In genomic region chr17:19361326-19361725, GRCh38 we compare ENCODE assay signal across 12 cellular contexts. TPM values are rescaled to one million over a fixed set of nuclear protein-coding genes. Genes with fewer than 3 reads are reported as not detected.
DNase-seq lines count a peak whose midpoint lies in the region; ATAC-seq and TF ChIP-seq lines count a peak whose summit lies in the region.
"Had no signal": no experiment of that assay in that cellular context is flagged by ENCODE, and none has a peak within 500 bp of the region (broad histone marks: within the 10 kb centered on the region; RNA-seq: fewer than 3 reads in every experiment).

No MANE protein-coding gene starts in this region.

- TF ChIP-seq CTCF in SK-N-SH (IDR thresholded peaks at IDR 0.05): no peak
- no peak for TF ChIP-seq CTCF in OCI-LY7 (conservative IDR thresholded peaks at IDR 0.05; ENCODE audit: low read length)
- no peak for TF ChIP-seq CTCF in progenitor cell of endocrine pancreas (IDR thresholded peaks at IDR 0.05; ENCODE audit: unreplicated experiment)

- 70% methylated on average over 6 of the region's 6 CpGs for WGBS in SK-N-SH (ENCODE audit: low lambda C conversion rate)

- peaks cover 10% of the 10 kb centered on the region for H3K4me1 Mint-ChIP-seq in progenitor cell of endocrine pancreas (ENCODE audit: low read depth)

- H3K9me2 ChIP-seq in SK-N-SH: no peaks in the 10 kb centered on the region
- no peaks in the 10 kb centered on the region for H3K9me2 ChIP-seq in OCI-LY7 (ENCODE audit: insufficient read depth, low read length)

- H3K4me3 ChIP-seq in SK-N-SH (ENCODE audit: low read depth in 2 of 2, low read length in 1 of 2) (no peak overlapping the region; a peak in 2 of 4 replicates), OCI-LY7 (ENCODE audit: low read depth, low read length, poor library complexity, severe bottlenecking) (no peak overlapping the region), endocrine pancreas (ENCODE audit: control insufficient read depth, insufficient read depth, low read length) (peak overlapping the region; percentile 60)

- H2AFZ ChIP-seq in SK-N-SH (ENCODE audit: low read depth) (no peak overlapping the region), OCI-LY7 (ENCODE audit: low read length) (no peak overlapping the region)

- H3K79me2 ChIP-seq in SK-N-SH (ENCODE audit: insufficient read depth) (peaks cover 8% of the 10 kb centered on the region), OCI-LY7 (ENCODE audit: insufficient read depth, low read depth, low read length) (peaks cover 3% of the 10 kb centered on the region; the same call in 1 of the 2 replicates)

- H3K27ac Mint-ChIP-seq in progenitor cell of endocrine pancreas: no peak overlapping the region

- H3K9ac ChIP-seq in SK-N-SH: peak overlapping the region; percentile 82; the same call in 1 of the 2 replicates
- peak overlapping the region; percentile 36 for H3K9ac ChIP-seq in endocrine pancreas (ENCODE audit: control insufficient read depth, insufficient read depth, low read length)

- DNase-seq in SK-N-SH: no peak
- DNase-seq in OCI-LY7 (ENCODE audit: low spot score): no peak
- DNase-seq in progenitor cell of endocrine pancreas (ENCODE audit: low spot score, unreplicated experiment): no peak
- no peak for DNase-seq in KBM-7
- no peak for DNase-seq in retina
- no peak for DNase-seq in ACHN
- DNase-seq: GDM1, left ventricle myocardium superior, NCI-H226 had no signal

- H3K27ac ChIP-seq in SK-N-SH (ENCODE audit: low read depth in 2 of 2, low read length in 1 of 2): no peak overlapping the region; a peak in 1 of 4 replicates
- no peak overlapping the region for H3K27ac ChIP-seq in OCI-LY7 (ENCODE audit: low read depth, low read length, poor library complexity, severe bottlenecking)

- peak overlapping the region; percentile 72 for H3K4me3 Mint-ChIP-seq in progenitor cell of endocrine pancreas (ENCODE audit: low read depth)

- TF ChIP-seq EP300 in SK-N-SH (IDR thresholded peaks at IDR 0.05; ENCODE audit: borderline replicate concordance in 1 of 2, low read depth in 1 of 2, low read length in 1 of 2): no peak

- POLR2A ChIA-PET in SK-N-SH (lab: Yijun Ruan, JAX) (no interaction called here), OCI-LY7 (lab: Charles Lee) (no interaction called here)

- in situ Hi-C loops in KBM-7 (cut with MboI; ENCODE audit: low pct_unique_long_range_greater_than_20kb, low sequenced_read_pairs) (loop anchor here (10.0 kb wide), 2 partner anchors 53 to 83 kb away; partner anchors contain the start of gene RNF112), ACHN (cut with HindIII; ENCODE audit: low pct_ligation_motif_present, low pct_unique_long_range_greater_than_20kb, low sequenced_read_pairs) (loop anchor here (25.0 kb wide), 1 partner anchor 101 kb away; no protein-coding TSS in a partner anchor)

- H3K9me3 ChIP-seq in SK-N-SH: no peaks in the 10 kb centered on the region
- no peaks in the 10 kb centered on the region for H3K9me3 ChIP-seq in OCI-LY7 (ENCODE audit: low read length)
- H3K9me3 ChIP-seq in endocrine pancreas (ENCODE audit: control insufficient read depth, low read length): no peaks in the 10 kb centered on the region
- H3K9me3 ChIP-seq: right atrium auricular region had no signal

- no peaks in the 10 kb centered on the region for H3K27me3 ChIP-seq in SK-N-SH (ENCODE audit: insufficient read depth)
- H3K27me3 ChIP-seq in endocrine pancreas (ENCODE audit: control insufficient read depth, insufficient read depth, low read length): no peaks in the 10 kb centered on the region
- H3K27me3 ChIP-seq: right atrium auricular region had no signal

- CTCF ChIA-PET in SK-N-SH (lab: Yijun Ruan, JAX): interaction anchor here (1.1 to 12.0 kb wide), 5 partner anchors 19 to 100 kb away, joined by 3 to 305 read pairs (median 20); partner anchors contain the start of gene RNF112
- CTCF ChIA-PET in OCI-LY7 (lab: Charles Lee; ENCODE audit: unreplicated experiment): interaction anchor here (0.6 kb wide), 1 partner anchor 70 kb away, joined by 3 read pairs; no protein-coding TSS in a partner anchor

- no peaks in the 10 kb centered on the region for H4K20me1 ChIP-seq in SK-N-SH (ENCODE audit: insufficient read depth)
- H4K20me1 ChIP-seq in OCI-LY7 (ENCODE audit: insufficient read depth, low read length): no peaks in the 10 kb centered on the region

- no peaks in the 10 kb centered on the region for H3K9me3 Mint-ChIP-seq in progenitor cell of endocrine pancreas (ENCODE audit: low read depth)

- H3K36me3 Mint-ChIP-seq in progenitor cell of endocrine pancreas (ENCODE audit: insufficient read depth): peaks cover 2% of the 10 kb centered on the region

- intact Hi-C loops in OCI-LY7 (cut with micrococcal nuclease; ENCODE audit: unreplicated experiment): loop anchor here (5.0 kb wide), 2 partner anchors 106 to 146 kb away; no protein-coding TSS in a partner anchor

- no peak for TF ChIP-seq RAD21 in SK-N-SH (IDR thresholded peaks at IDR 0.05; ENCODE audit: low read length)

- peaks cover 7% of the 10 kb centered on the region for H3F3A ChIP-seq in SK-N-SH (replicated peaks; ENCODE audit: insufficient read depth)

- ATAC-seq in SK-N-SH treated with all-trans-retinoic acid at 6 μM for 48 hours: no peak

- peak overlapping the region; percentile 85 for H3K4me2 ChIP-seq in SK-N-SH
- H3K4me2 ChIP-seq in OCI-LY7 (ENCODE audit: low read length): peak overlapping the region; percentile 83

- no TSS peak for BruUV-seq in OCI-LY7 (replicated peaks; lab: Mats Ljungman, UMichigan)

- H3K36me3 ChIP-seq in SK-N-SH (replicated peaks in 1 of 2; ENCODE audit: control insufficient read depth in 1 of 2, insufficient read depth in 2 of 2, low read length in 1 of 2): peaks cover 0 to 9% of the 10 kb centered on the region in 2 experiments
- H3K36me3 ChIP-seq in OCI-LY7 (ENCODE audit: insufficient read depth, low read length): no peaks in the 10 kb centered on the region
- peaks cover 3% of the 10 kb centered on the region for H3K36me3 ChIP-seq in endocrine pancreas (ENCODE audit: control insufficient read depth, insufficient read depth, low read length)
- H3K36me3 ChIP-seq: right atrium auricular region had no signal

- H3K4me1 ChIP-seq in SK-N-SH (ENCODE audit: control insufficient read depth in 1 of 2, insufficient read depth in 2 of 2, low read depth in 1 of 2, low read length in 1 of 2) (peaks cover 13 to 32% of the 10 kb centered on the region in 2 experiments; a peak in 2 of 4 replicates), OCI-LY7 (ENCODE audit: insufficient read depth, low read length, poor library complexity, severe bottlenecking) (peaks cover 16% of the 10 kb centered on the region), endocrine pancreas (ENCODE audit: control insufficient read depth, insufficient read depth, low read length) (no peaks in the 10 kb centered on the region)

- peaks cover 3% of the 10 kb centered on the region for H3K27me3 Mint-ChIP-seq in progenitor cell of endocrine pancreas

TF ChIP-seq in SK-N-SH, 30 proteins besides CTCF, POLR2A, EP300 and RAD21 (continues in another document):
- TF ChIP-seq PBX3 (IDR thresholded peaks at IDR 0.05): no peak
- TF ChIP-seq TAF1 (IDR thresholded peaks at IDR 0.05; ENCODE audit: borderline replicate concordance, low read depth, low read length): no peak

TF ChIP-seq in SK-N-SH treated with all-trans-retinoic acid at 6 μM for 48 hours, 23 proteins besides CTCF, POLR2A, EP300 and RAD21:
- no peak for TF ChIP-seq GLIS3 (CRISPR knock-in tag; IDR thresholded peaks at IDR 0.05)

RNA-seq across cellular contexts. Expression of gene B9D1, which starts 1.2 kb away (rescaled TPM):
- 75.0 and 81.6 TPM in 2 replicates for polyA plus RNA-seq in SK-N-SH (2012; rRNA removed)
- 56.1 and 64.8 TPM in 2 replicates for polyA plus RNA-seq in SK-N-SH (2012; cell fraction: cytosol; rRNA removed)
- 81.5 and 92.1 TPM in 2 replicates for polyA plus RNA-seq in SK-N-SH (2012; cell fraction: nucleus; rRNA removed)
- 35.8 and 38.1 TPM in 2 replicates for total RNA-seq in OCI-LY7 (2014; rRNA removed; shearing (Covaris generic))
- total RNA-seq in OCI-LY7 (2022) (21.1 and 24.1 TPM in 2 replicates), progenitor cell of endocrine pancreas (27.3 and 29.9 TPM in 2 replicates)

RNA-seq across cellular contexts. Expression of gene MAPK7, which starts 17.0 kb away (rescaled TPM):
- 10.5 and 19.1 TPM in 2 replicates for polyA plus RNA-seq in SK-N-SH (2012; rRNA removed)
- 8.9 and 14.2 TPM in 2 replicates for polyA plus RNA-seq in SK-N-SH (2012; cell fraction: cytosol; rRNA removed)
- 54.4 and 71.5 TPM in 2 replicates for polyA plus RNA-seq in SK-N-SH (2012; cell fraction: nucleus; rRNA removed)
- total RNA-seq in OCI-LY7 (2014; rRNA removed; shearing (Covaris generic)): 8.1 and 8.2 TPM in 2 replicates
- total RNA-seq in OCI-LY7 (2022) (16.5 and 19.3 TPM in 2 replicates), progenitor cell of endocrine pancreas (39.0 and 41.8 TPM in 2 replicates)

RNA-seq across cellular contexts. Expression of gene MFAP4, which starts 25.7 kb away (rescaled TPM):
- polyA plus RNA-seq in SK-N-SH (2012; rRNA removed): 112 and 120 TPM in 2 replicates
- 98.4 and 115 TPM in 2 replicates for polyA plus RNA-seq in SK-N-SH (2012; cell fraction: cytosol; rRNA removed)
- 99.5 and 101 TPM in 2 replicates for polyA plus RNA-seq in SK-N-SH (2012; cell fraction: nucleus; rRNA removed)
- total RNA-seq in OCI-LY7 (2014; rRNA removed; shearing (Covaris generic)): not detected in 2 replicates
- total RNA-seq in OCI-LY7 (2022) (0.31 and 0.65 TPM in 2 replicates), progenitor cell of endocrine pancreas (2.3 and 2.5 TPM in 2 replicates)

RNA-seq across cellular contexts. Expression of gene RNF112, which starts 49.7 kb away (rescaled TPM):
- 22.6 and 26.9 TPM in 2 replicates for polyA plus RNA-seq in SK-N-SH (2012; rRNA removed)
- 6.7 and 9.2 TPM in 2 replicates for polyA plus RNA-seq in SK-N-SH (2012; cell fraction: cytosol; rRNA removed)
- polyA plus RNA-seq in SK-N-SH (2012; cell fraction: nucleus; rRNA removed): 144 and 163 TPM in 2 replicates
- total RNA-seq in OCI-LY7 (2014; rRNA removed; shearing (Covaris generic)): 0.47 and 0.80 TPM in 2 replicates
- total RNA-seq in OCI-LY7 (2022): 0.17 TPM in 1 of 2 replicates, not detected in the other
- 1.1 and 1.3 TPM in 2 replicates for total RNA-seq in progenitor cell of endocrine pancreas
